8 cellular contexts compared by ENCODE assay signal in genomic region chr17:45172232-45172540, GRCh38. TPM values are rescaled to one million over a fixed set of nuclear protein-coding genes. Genes with fewer than 3 reads are reported as not detected.
DNase-seq lines count a peak whose midpoint lies in the region; ATAC-seq and TF ChIP-seq lines count a peak whose summit lies in the region.

No MANE protein-coding gene starts in this region.

- DNase-seq in right atrium auricular region (ENCODE audit: low spot score): no peak
- DNase-seq in Right ventricle myocardium superior: no peak
- DNase-seq in chondrocyte (ENCODE audit: low spot score): peak; percentile 63
- DNase-seq in naive thymus-derived CD4-positive, alpha-beta T cell: no peak
- DNase-seq in middle frontal gyrus (ENCODE audit: extremely low spot score, low spot score): no peak
- no peak for DNase-seq in NCI-H748 (lab: John Stamatoyannopoulos, UW; ENCODE audit: unreplicated experiment)

- POLR2A ChIA-PET in naive thymus-derived CD4-positive, alpha-beta T cell (lab: Charles Lee): interaction anchor here (0.9 to 3.7 kb wide), 11 partner anchors 10 to 144 kb away, joined by 3 to 73 read pairs (median 7); partner anchors contain the start of genes ACBD4, HEXIM1 and HEXIM2

- peak overlapping the region; percentile 99 for H3K27ac Mint-ChIP-seq in chondrocyte (ENCODE audit: unreplicated experiment)
- H3K27ac Mint-ChIP-seq in naive thymus-derived CD4-positive, alpha-beta T cell: peak overlapping the region in 8 of 9 donors; percentile 38 to 97 (median 80)

- H3K27me3 ChIP-seq in right atrium auricular region: no peaks in the 10 kb centered on the region
- H3K27me3 ChIP-seq in naive thymus-derived CD4-positive, alpha-beta T cell (ENCODE audit: control insufficient read depth in 2 of 2, insufficient read depth in 2 of 2, low read length in 2 of 2): no peaks in the 10 kb centered on the region

- CTCF ChIA-PET in naive thymus-derived CD4-positive, alpha-beta T cell (lab: Charles Lee): interaction anchor here (0.9 to 3.1 kb wide), 5 partner anchors 10 to 114 kb away, joined by 3 to 20 read pairs (median 13); partner anchors contain the start of genes ACBD4 and HEXIM2

- peak overlapping the region; percentile 70 for H3K4me3 Mint-ChIP-seq in chondrocyte (ENCODE audit: unreplicated experiment)
- peak overlapping the region in 9 of 10 donors; percentile 16 to 95 (median 82) for H3K4me3 Mint-ChIP-seq in naive thymus-derived CD4-positive, alpha-beta T cell

- peak overlapping the region; percentile 6 to 34 for H3K4me3 ChIP-seq in right atrium auricular region
- peak overlapping the region; percentile 65 for H3K4me3 ChIP-seq in naive thymus-derived CD4-positive, alpha-beta T cell (ENCODE audit: low read length)

- H3K9me3 ChIP-seq in right atrium auricular region: no peaks in the 10 kb centered on the region
- H3K9me3 ChIP-seq in naive thymus-derived CD4-positive, alpha-beta T cell (ENCODE audit: control insufficient read depth in 2 of 3, low read length in 3 of 3): no peaks in the 10 kb centered on the region

- no peaks in the 10 kb centered on the region for H3K9me3 Mint-ChIP-seq in chondrocyte (ENCODE audit: low read depth)
- H3K9me3 Mint-ChIP-seq in naive thymus-derived CD4-positive, alpha-beta T cell: no peaks in the 10 kb centered on the region

- H3K27me3 Mint-ChIP-seq in chondrocyte (ENCODE audit: low read depth): no peaks in the 10 kb centered on the region
- no peaks in the 10 kb centered on the region for H3K27me3 Mint-ChIP-seq in naive thymus-derived CD4-positive, alpha-beta T cell

- no peak for ATAC-seq in Right ventricle myocardium superior (ENCODE audit: poor library complexity)
- ATAC-seq in naive thymus-derived CD4-positive, alpha-beta T cell: no peak
- no peak for ATAC-seq in GM21381 (IDR thresholded peaks at IDR 0.05; ENCODE audit: unreplicated experiment)
- no peak for ATAC-seq in HG03196 (IDR thresholded peaks at IDR 0.05; ENCODE audit: unreplicated experiment)

- peaks cover 41% of the 10 kb centered on the region for H3K4me1 Mint-ChIP-seq in chondrocyte (ENCODE audit: low read depth)
- peaks cover 8 to 31% (median 24%) of the 10 kb centered on the region in 7 donors for H3K4me1 Mint-ChIP-seq in naive thymus-derived CD4-positive, alpha-beta T cell

- peak overlapping the region; percentile 93 for H3K27ac ChIP-seq in right atrium auricular region
- peak overlapping the region; percentile 63 for H3K27ac ChIP-seq in naive thymus-derived CD4-positive, alpha-beta T cell (ENCODE audit: low read depth, low read length)

- H3K4me1 ChIP-seq in right atrium auricular region: peaks cover 0 to 36% of the 10 kb centered on the region in 2 donors
- H3K4me1 ChIP-seq in naive thymus-derived CD4-positive, alpha-beta T cell (ENCODE audit: control insufficient read depth in 2 of 2, insufficient read depth in 2 of 2, low read length in 2 of 2): peaks cover 7 to 14% of the 10 kb centered on the region in 2 donors

- intact Hi-C loops in Right ventricle myocardium superior (cut with DNase I): no loop called here
- intact Hi-C loops in naive thymus-derived CD4-positive, alpha-beta T cell (cut with micrococcal nuclease): loop anchor here (1.0 to 2.0 kb wide), 4 partner anchors 11 to 51 kb away; partner anchors contain the start of gene HEXIM2 (in 2 of the 2)

- TF ChIP-seq CTCF in right atrium auricular region (IDR thresholded peaks at IDR 0.05) (no peak), chondrocyte (IDR thresholded peaks at IDR 0.05) (no peak)

- H3K36me3 ChIP-seq in right atrium auricular region: no peaks in the 10 kb centered on the region
- H3K36me3 ChIP-seq in naive thymus-derived CD4-positive, alpha-beta T cell (ENCODE audit: control insufficient read depth in 2 of 3, insufficient read depth in 3 of 3, low read length in 3 of 3): no peaks in the 10 kb centered on the region

- H3K36me3 Mint-ChIP-seq in chondrocyte (ENCODE audit: low read depth): no peaks in the 10 kb centered on the region
- H3K36me3 Mint-ChIP-seq in naive thymus-derived CD4-positive, alpha-beta T cell: no peaks in the 10 kb centered on the region

RNA-seq across cellular contexts. Expression of gene HEXIM2, which starts 10.5 kb away (rescaled TPM):
- total RNA-seq in right atrium auricular region (1 to 10 TPM; 3.1 to 6.8 TPM), Right ventricle myocardium superior (8.0 TPM), chondrocyte (3.7 to 7.9 TPM (median 6.4 TPM) in 3 replicates)
- 1 to 10 TPM; 2.2 to 8.2 (median 3.4) TPM for total RNA-seq in naive thymus-derived CD4-positive, alpha-beta T cell
- 1 to 10 TPM; 2.4 to 3.2 TPM for polyA plus RNA-seq in naive thymus-derived CD4-positive, alpha-beta T cell

RNA-seq across cellular contexts. Expression of gene HEXIM1, which starts 23.9 kb away (rescaled TPM):
- total RNA-seq in right atrium auricular region: 10 to 100 TPM; 16.4 to 31.1 TPM
- total RNA-seq in Right ventricle myocardium superior: 31.2 TPM
- 35.9 to 41.0 TPM (median 36.4 TPM) in 3 replicates for total RNA-seq in chondrocyte
- total RNA-seq in naive thymus-derived CD4-positive, alpha-beta T cell: 10 to 100 TPM; 28.5 to 41.3 (median 37.6) TPM
- 1 to 10 TPM; 5.1 to 6.1 TPM for polyA plus RNA-seq in naive thymus-derived CD4-positive, alpha-beta T cell

RNA-seq across cellular contexts. Expression of gene ACBD4, which starts 36.7 kb away (rescaled TPM):
- total RNA-seq in right atrium auricular region (1 to 10 TPM; 9.0 to 9.4 TPM), Right ventricle myocardium superior (8.0 TPM), chondrocyte (4.7 to 6.8 TPM (median 5.6 TPM) in 3 replicates)
- total RNA-seq in naive thymus-derived CD4-positive, alpha-beta T cell: 10 to 100 TPM; 17.9 to 59.5 (median 31.3) TPM
- polyA plus RNA-seq in naive thymus-derived CD4-positive, alpha-beta T cell: 10 to 100 TPM; 12.3 to 13.9 TPM

RNA-seq across cellular contexts. Expression of gene PLCD3, which starts 39.9 kb away (rescaled TPM):
- total RNA-seq in right atrium auricular region: 100 to 1,000 TPM; 102 to 156 TPM
- 201 TPM for total RNA-seq in Right ventricle myocardium superior
- 123 to 135 TPM (median 128 TPM) in 3 replicates for total RNA-seq in chondrocyte
- 1 to 10 TPM; 2.0 to 5.1 (median 3.2) TPM for total RNA-seq in naive thymus-derived CD4-positive, alpha-beta T cell
- polyA plus RNA-seq in naive thymus-derived CD4-positive, alpha-beta T cell: under 1 TPM in 1 of 2 donors, not detected in 1; 0.21 TPM

RNA-seq across cellular contexts. Expression of gene FMNL1, which starts 49.5 kb away (rescaled TPM):
- total RNA-seq in right atrium auricular region (10 to 100 TPM in 1 of 2 donors, 1 to 10 TPM in 1; 7.6 to 13.6 TPM), Right ventricle myocardium superior (12.0 TPM), chondrocyte (0.89 to 2.0 TPM (median 1.8 TPM) in 3 replicates)
- total RNA-seq in naive thymus-derived CD4-positive, alpha-beta T cell: 100 to 1,000 TPM; 324 to 595 (median 396) TPM
- 10 to 100 TPM; 19.0 to 36.4 TPM for polyA plus RNA-seq in naive thymus-derived CD4-positive, alpha-beta T cell
